ENCODE assay signal across 8 cellular contexts in the genomic region with DNA sequence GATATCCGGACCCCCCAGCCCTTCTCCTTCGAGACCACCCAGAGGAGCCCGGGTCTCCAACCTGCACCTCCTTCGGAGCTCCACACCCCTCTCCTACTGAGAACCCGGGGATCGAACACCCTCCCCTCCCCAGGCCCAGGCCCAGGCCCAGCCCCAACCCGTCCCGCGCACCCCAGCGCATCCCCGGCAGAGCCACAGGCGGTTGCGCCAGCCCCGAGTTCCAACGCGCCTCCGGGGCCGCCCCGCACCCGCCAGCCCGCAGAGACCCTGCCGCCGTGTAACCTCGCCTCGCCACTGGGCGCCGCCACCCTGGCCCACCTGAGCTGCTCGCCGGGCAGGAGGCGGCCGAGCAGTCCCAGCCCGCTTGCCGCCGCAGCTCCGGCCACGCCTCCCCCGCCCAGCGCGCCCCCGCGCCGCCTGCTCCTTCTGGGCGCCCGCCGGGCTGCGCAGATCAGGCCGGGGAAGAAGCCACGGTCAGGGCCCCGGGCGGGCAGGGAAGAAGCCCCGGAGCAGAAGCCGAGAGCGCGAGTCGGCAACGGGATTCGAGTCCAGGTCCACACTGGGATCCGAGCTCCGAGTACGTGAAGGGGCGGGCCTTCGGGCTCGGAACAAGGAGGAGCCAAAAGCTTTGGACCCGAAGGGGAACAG. TPM values are rescaled to one million over a fixed set of nuclear protein-coding genes. Genes with fewer than 3 reads are reported as not detected.
DNase-seq lines count a peak whose midpoint lies in the region; TF ChIP-seq lines count a peak whose summit lies in the region.

A gene with protein sequence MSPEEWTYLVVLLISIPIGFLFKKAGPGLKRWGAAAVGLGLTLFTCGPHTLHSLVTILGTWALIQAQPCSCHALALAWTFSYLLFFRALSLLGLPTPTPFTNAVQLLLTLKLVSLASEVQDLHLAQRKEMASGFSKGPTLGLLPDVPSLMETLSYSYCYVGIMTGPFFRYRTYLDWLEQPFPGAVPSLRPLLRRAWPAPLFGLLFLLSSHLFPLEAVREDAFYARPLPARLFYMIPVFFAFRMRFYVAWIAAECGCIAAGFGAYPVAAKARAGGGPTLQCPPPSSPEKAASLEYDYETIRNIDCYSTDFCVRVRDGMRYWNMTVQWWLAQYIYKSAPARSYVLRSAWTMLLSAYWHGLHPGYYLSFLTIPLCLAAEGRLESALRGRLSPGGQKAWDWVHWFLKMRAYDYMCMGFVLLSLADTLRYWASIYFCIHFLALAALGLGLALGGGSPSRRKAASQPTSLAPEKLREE (minus strand): TSS at position 561 of the 648 bp plus-strand sequence. CDS start 1,072 bp downstream, outside the sequence.

- peak in 1 of 2 donors; percentile 33 for TF ChIP-seq CTCF in mammary epithelial cell (conservative IDR thresholded peaks at IDR 0.05 in 1 of 2, IDR thresholded peaks at IDR 0.05 in 1 of 2; ENCODE audit: extremely low read depth in 1 of 2, insufficient read depth in 1 of 2, low read depth in 1 of 2, low read length in 2 of 2)
- peak; percentile 17 for TF ChIP-seq CTCF in liver (IDR thresholded peaks at IDR 0.05; ENCODE audit: low read depth, low read length, missing input control)

- CTCF ChIA-PET in mammary epithelial cell (lab: Charles Lee; ENCODE audit: low non-redundant PET), result interaction anchor here (0.7 kb wide), 1 partner anchor 77 kb away, joined by 3 read pairs; no protein-coding TSS in a partner anchor

- WGBS in mammary epithelial cell (ENCODE audit: low coverage, missing lambda C conversion rate), result 2% methylated on average over 14 of the region's 64 CpGs
- WGBS in liver, result under 1% methylated on average over 64 of the region's 64 CpGs
- WGBS in thymus, result under 1% methylated on average over 64 of the region's 64 CpGs

- peak within 1 kb of the TSS; percentile 64 to 94 (median 74) for H3K4me3 ChIP-seq in mammary epithelial cell (replicated peaks in 1 of 3; ENCODE audit: insufficient read depth in 1 of 3, low read depth in 2 of 3, low read length in 3 of 3)
- H3K4me3 ChIP-seq in liver (ENCODE audit: low read depth in 1 of 3, low read length in 3 of 3), result peak within 1 kb of the TSS; percentile 58 to 80 (median 75)
- peak within 1 kb of the TSS; percentile 84 for H3K4me3 ChIP-seq in thymus (ENCODE audit: low read length)

- H3K4me1 ChIP-seq in mammary epithelial cell (ENCODE audit: insufficient read depth, low read length) (peaks cover 17% of the 10 kb centered on the region), liver (ENCODE audit: control insufficient read depth in 4 of 4, insufficient read depth in 4 of 4, low read length in 3 of 4) (peaks cover 9 to 22% (median 15%) of the 10 kb centered on the region in 4 donors), thymus (ENCODE audit: control insufficient read depth, insufficient read depth, low read length) (peaks cover 19% of the 10 kb centered on the region)

- H3K9me3 ChIP-seq in mammary epithelial cell (replicated peaks; ENCODE audit: insufficient read depth, low read length) (no peaks in the 10 kb centered on the region), liver (ENCODE audit: control insufficient read depth in 4 of 4, low read length in 3 of 4) (no peaks in the 10 kb centered on the region), thymus (ENCODE audit: control insufficient read depth) (no peaks in the 10 kb centered on the region)

- peak within 1 kb of the TSS; percentile 93 for H3K4me2 ChIP-seq in mammary epithelial cell (ENCODE audit: insufficient read depth, low read depth, low read length)

- peak within 1 kb of the TSS; percentile 91 for H2AFZ ChIP-seq in mammary epithelial cell (ENCODE audit: low read depth, low read length)

- peak; percentile 60 for DNase-seq in NCI-H2171 (lab: John Stamatoyannopoulos, UW)
- no peak for DNase-seq in NCI-H2171 treated with DMSO at 0.1 percent for 48 hours (lab: John Stamatoyannopoulos, UW)
- DNase-seq in H4 (ENCODE audit: low spot score), result no peak
- DNase-seq in M059J (ENCODE audit: low read depth), result no peak
- DNase-seq in mammary epithelial cell, result no peak
- no peak for DNase-seq in cerebellar cortex (ENCODE audit: low spot score)

- H3K36me3 ChIP-seq in mammary epithelial cell (ENCODE audit: insufficient read depth, low read length), result peaks cover 4% of the 10 kb centered on the region
- H3K36me3 ChIP-seq in liver (ENCODE audit: control insufficient read depth in 4 of 4, insufficient read depth in 3 of 4, low read depth in 1 of 4, low read length in 3 of 4), result peaks cover 2 to 14% (median 7%) of the 10 kb centered on the region in 4 donors
- H3K36me3 ChIP-seq in thymus (ENCODE audit: control insufficient read depth, insufficient read depth), result peaks cover 19% of the 10 kb centered on the region

- in situ Hi-C loops in mammary epithelial cell (cut with MboI; ENCODE audit: low sequenced_read_pairs in 2 of 2), result no loop called here

- dilution Hi-C loops in mammary epithelial cell (cut with HindIII; ENCODE audit: low sequenced_read_pairs), result no loop called here

- BruUV-seq in mammary epithelial cell (replicated peaks; lab: Mats Ljungman, UMichigan), result no TSS peak

- no peaks in the 10 kb centered on the region for H4K20me1 ChIP-seq in mammary epithelial cell (ENCODE audit: insufficient read depth, low read length)

- H3K27ac ChIP-seq in mammary epithelial cell (ENCODE audit: insufficient read depth, low read depth, low read length) (peak within 1 kb of the TSS; percentile 95), liver (ENCODE audit: low read depth in 1 of 2, low read length in 2 of 2) (peak within 1 kb of the TSS; percentile 96 to 99), thymus (ENCODE audit: low read depth) (peak within 1 kb of the TSS; percentile 99)

- peaks cover 58% of the 10 kb centered on the region for H3K79me2 ChIP-seq in mammary epithelial cell (ENCODE audit: insufficient read depth, low read length)

- intact Hi-C loops in mammary epithelial cell (cut with micrococcal nuclease), result loop anchor here (1.0 kb wide), 2 partner anchors 16 to 52 kb away; a partner anchor contains a TSS

- H3K27me3 ChIP-seq in mammary epithelial cell (ENCODE audit: insufficient read depth, low read length) (no peaks in the 10 kb centered on the region), liver (ENCODE audit: control insufficient read depth in 4 of 4, insufficient read depth in 4 of 4, low read length in 3 of 4) (no peaks in the 10 kb centered on the region), thymus (ENCODE audit: control insufficient read depth, insufficient read depth) (no peaks in the 10 kb centered on the region)

- H3K9ac ChIP-seq in mammary epithelial cell (ENCODE audit: insufficient read depth, low read length) (peak within 1 kb of the TSS; percentile 92), liver (ENCODE audit: low read depth in 1 of 2, low read length in 2 of 2) (peak within 1 kb of the TSS; percentile 77 to 96)

- TF ChIP-seq RAD21 in liver (IDR thresholded peaks at IDR 0.05), result no peak

TF ChIP-seq in liver, 16 proteins besides CTCF, POLR2A, EP300 and RAD21 (continues in another document):
- TF ChIP-seq NR2F2 (IDR thresholded peaks at IDR 0.05) (no peak), RXRA (IDR thresholded peaks at IDR 0.05) (no peak), TAF1 (conservative IDR thresholded peaks at IDR 0.05) (no peak), SP1 (IDR thresholded peaks at IDR 0.05) (no peak), FOXA1 (IDR thresholded peaks at IDR 0.05) (no peak), YY1 (IDR thresholded peaks at IDR 0.05) (no peak)
- TF ChIP-seq, protein P1, sequence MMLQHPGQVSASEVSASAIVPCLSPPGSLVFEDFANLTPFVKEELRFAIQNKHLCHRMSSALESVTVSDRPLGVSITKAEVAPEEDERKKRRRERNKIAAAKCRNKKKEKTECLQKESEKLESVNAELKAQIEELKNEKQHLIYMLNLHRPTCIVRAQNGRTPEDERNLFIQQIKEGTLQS (IDR thresholded peaks at IDR 0.05), result no peak
- TF ChIP-seq, protein P2, sequence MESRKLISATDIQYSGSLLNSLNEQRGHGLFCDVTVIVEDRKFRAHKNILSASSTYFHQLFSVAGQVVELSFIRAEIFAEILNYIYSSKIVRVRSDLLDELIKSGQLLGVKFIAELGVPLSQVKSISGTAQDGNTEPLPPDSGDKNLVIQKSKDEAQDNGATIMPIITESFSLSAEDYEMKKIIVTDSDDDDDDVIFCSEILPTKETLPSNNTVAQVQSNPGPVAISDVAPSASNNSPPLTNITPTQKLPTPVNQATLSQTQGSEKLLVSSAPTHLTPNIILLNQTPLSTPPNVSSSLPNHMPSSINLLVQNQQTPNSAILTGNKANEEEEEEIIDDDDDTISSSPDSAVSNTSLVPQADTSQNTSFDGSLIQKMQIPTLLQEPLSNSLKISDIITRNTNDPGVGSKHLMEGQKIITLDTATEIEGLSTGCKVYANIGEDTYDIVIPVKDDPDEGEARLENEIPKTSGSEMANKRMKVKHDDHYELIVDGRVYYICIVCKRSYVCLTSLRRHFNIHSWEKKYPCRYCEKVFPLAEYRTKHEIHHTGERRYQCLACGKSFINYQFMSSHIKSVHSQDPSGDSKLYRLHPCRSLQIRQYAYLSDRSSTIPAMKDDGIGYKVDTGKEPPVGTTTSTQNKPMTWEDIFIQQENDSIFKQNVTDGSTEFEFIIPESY (IDR thresholded peaks at IDR 0.05), result no peak
- TF ChIP-seq, protein P3, sequence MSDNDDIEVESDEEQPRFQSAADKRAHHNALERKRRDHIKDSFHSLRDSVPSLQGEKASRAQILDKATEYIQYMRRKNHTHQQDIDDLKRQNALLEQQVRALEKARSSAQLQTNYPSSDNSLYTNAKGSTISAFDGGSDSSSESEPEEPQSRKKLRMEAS (IDR thresholded peaks at IDR 0.05), result no peak

RNA-seq across cellular contexts. Expression of the gene that starts here (rescaled TPM):
- total RNA-seq in H4 (2014; rRNA removed; shearing (Covaris generic)), result 88.1 and 139 TPM in 2 replicates
- 310 and 461 TPM in 2 replicates for total RNA-seq in M059J (2014; rRNA removed; shearing (Covaris generic))
- total RNA-seq in mammary epithelial cell (100 to 1,000 TPM in 1 of 2 donors, 10 to 100 TPM in 1; 43.5 to 140 TPM), liver (10 to 100 TPM; 10.3 to 10.6 TPM)
- polyA plus RNA-seq in mammary epithelial cell (70.4 TPM), liver (10 to 100 TPM; 19.3 to 31.5 TPM), thymus (24.6 TPM)
- 70.9 TPM for polyA minus RNA-seq in mammary epithelial cell
